In genomic region chrX:18887177-18887820, GRCh38 we compare ENCODE assay signal across 9 cellular contexts.
DNase-seq lines count a peak whose midpoint lies in the region; ATAC-seq and TF ChIP-seq lines count a peak whose summit lies in the region.
"Had no signal": no experiment of that assay in that cellular context is flagged by ENCODE, and none has a peak within 500 bp of the region (broad histone marks: within the 10 kb centered on the region; RNA-seq: fewer than 3 reads in every experiment).

No MANE protein-coding gene starts in this region.

- H3K4me3 ChIP-seq in dorsolateral prefrontal cortex (peak overlapping the region in 31 of 59 donors; percentile 3 to 58 (median 44)), muscle layer of duodenum (ENCODE audit: low read depth in 1 of 2, low read length in 2 of 2) (peak overlapping the region; percentile 41 to 59), upper lobe of left lung (peak overlapping the region in 3 of 4 donors; percentile 25 to 46 (median 42))

- no peak for DNase-seq in activated T-cell treated with anti-CD3 and anti-CD28 coated beads, Interleukin-2, amount 50 U/mL, for 24 hours
- DNase-seq in activated T-cell treated with anti-CD3 and anti-CD28 coated beads, Interleukin-2, amount 50 U/mL, for 48 hours = no peak
- DNase-seq in dorsolateral prefrontal cortex (peak in 1 of 10 donors; percentile 33), upper lobe of left lung (peak; percentile 40 to 73), SKM-1 (lab: John Stamatoyannopoulos, UW; ENCODE audit: unreplicated experiment) (no peak), NCI-H774 (lab: John Stamatoyannopoulos, UW) (no peak), SK-N-DZ (ENCODE audit: low spot score) (no peak)
- DNase-seq: GOT3 had no signal

- 53% methylated on average over 25 of the region's 25 CpGs; no CpG with 5 or more reads in 1 of the 2 donors for WGBS in upper lobe of left lung, 2 donors

- peak overlapping the region; percentile 73 for H3K27ac Mint-ChIP-seq in activated T-cell treated with anti-CD3 and anti-CD28 coated beads, Interleukin-2, amount 50 U/mL, for 24 hours

- TF ChIP-seq CTCF in dorsolateral prefrontal cortex (IDR thresholded peaks at IDR 0.05 in 54 of 56, conservative IDR thresholded peaks at IDR 0.05 in 2 of 56; ENCODE audit: low read depth in 1 of 56, partially characterized antibody in 56 of 56) = no peak
- no peak for TF ChIP-seq CTCF in upper lobe of left lung (IDR thresholded peaks at IDR 0.05)

- TF ChIP-seq EP300 in upper lobe of left lung (IDR thresholded peaks at IDR 0.05) = no peak

- H3K27ac ChIP-seq in dorsolateral prefrontal cortex (peak overlapping the region in 53 of 59 donors; percentile 16 to 88 (median 77)), muscle layer of duodenum (ENCODE audit: low read length) (no peak overlapping the region), upper lobe of left lung (peak overlapping the region; percentile 81 to 90 (median 88))

- peaks cover 12% of the 10 kb centered on the region for H3K27me3 Mint-ChIP-seq in activated T-cell treated with anti-CD3 and anti-CD28 coated beads, Interleukin-2, amount 50 U/mL, for 24 hours

- H3K36me3 Mint-ChIP-seq in activated T-cell treated with anti-CD3 and anti-CD28 coated beads, Interleukin-2, amount 50 U/mL, for 24 hours (ENCODE audit: low read depth) = no peaks in the 10 kb centered on the region

- peaks cover 0 to 10% of the 10 kb centered on the region in 2 donors for H3K4me1 ChIP-seq in muscle layer of duodenum (ENCODE audit: control insufficient read depth in 1 of 2, insufficient read depth in 2 of 2, low read length in 2 of 2)
- peaks cover 13 to 47% (median 30%) of the 10 kb centered on the region in 4 donors for H3K4me1 ChIP-seq in upper lobe of left lung

- H3K36me3 ChIP-seq in muscle layer of duodenum (ENCODE audit: control insufficient read depth in 1 of 2, insufficient read depth in 2 of 2, low read length in 2 of 2) = no peaks in the 10 kb centered on the region
- H3K36me3 ChIP-seq in upper lobe of left lung = no peaks in the 10 kb centered on the region

- TF ChIP-seq POLR2A in upper lobe of left lung (IDR thresholded peaks at IDR 0.05) = no peak

- H3K27me3 ChIP-seq in dorsolateral prefrontal cortex = peaks cover 0 to 87% (median 15%) of the 10 kb centered on the region in 45 donors
- H3K27me3 ChIP-seq in muscle layer of duodenum (ENCODE audit: low read depth, low read length) = no peaks in the 10 kb centered on the region
- no peaks in the 10 kb centered on the region for H3K27me3 ChIP-seq in upper lobe of left lung

- no peak overlapping the region for H3K4me3 Mint-ChIP-seq in activated T-cell treated with anti-CD3 and anti-CD28 coated beads, Interleukin-2, amount 50 U/mL, for 24 hours

- intact Hi-C loops in dorsolateral prefrontal cortex (cut with DNase I) = loop anchor here in 1 of 2 donors (10.0 kb wide), 1 partner anchor 212 kb away; the partner anchor contains the start of gene RS1

- H3K9me3 Mint-ChIP-seq in activated T-cell treated with anti-CD3 and anti-CD28 coated beads, Interleukin-2, amount 50 U/mL, for 24 hours = no peaks in the 10 kb centered on the region

- ATAC-seq in upper lobe of left lung (ENCODE audit: low FRiP score in 2 of 2) = peak; percentile 2 to 15

- H3K9me3 ChIP-seq in muscle layer of duodenum (ENCODE audit: control insufficient read depth in 1 of 2, low read length in 2 of 2) = no peaks in the 10 kb centered on the region
- no peaks in the 10 kb centered on the region for H3K9me3 ChIP-seq in upper lobe of left lung

- peaks cover 32% of the 10 kb centered on the region for H3K4me1 Mint-ChIP-seq in activated T-cell treated with anti-CD3 and anti-CD28 coated beads, Interleukin-2, amount 50 U/mL, for 24 hours (ENCODE audit: low read depth)

Comparison
In these comparisons a context has a peak if more than half of its experiments do, and no peak if none do; other contexts are left out.
1. DNase-seq: peak in upper lobe of left lung (2 of 2); none in activated T-cell treated with anti-CD3 and anti-CD28 coated beads, Interleukin-2, amount 50 U/mL, for 24 hours (single experiment), activated T-cell treated with anti-CD3 and anti-CD28 coated beads, Interleukin-2, amount 50 U/mL, for 48 hours (0 of 2), SKM-1 (single experiment), NCI-H774 (single experiment) and SK-N-DZ (single experiment).
2. Peak in every context shown above with its lines, with median percentiles within 50 percentile points of each other: H3K4me3 ChIP-seq.